ENCODE assay signal across 8 cellular contexts in the genomic region with DNA sequence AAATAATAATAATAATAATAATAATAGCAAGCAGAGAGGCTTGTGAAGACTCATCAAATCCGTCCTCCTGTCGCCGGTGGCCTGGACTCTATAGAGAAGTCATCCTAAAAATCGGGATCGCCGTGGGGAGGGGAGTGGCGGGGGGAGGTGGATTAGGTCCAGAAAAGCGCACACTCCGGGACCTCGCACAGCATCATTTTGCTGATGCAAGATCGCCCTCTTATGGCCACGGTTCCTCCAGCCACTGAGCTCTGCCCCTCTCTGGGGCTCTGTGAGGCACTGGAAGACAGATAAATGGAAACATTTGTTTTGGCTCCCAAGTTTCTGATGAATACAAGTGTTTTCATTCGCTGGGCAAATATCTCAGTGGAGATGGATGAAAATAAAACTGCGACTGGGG.
A peak's percentile ranks its signal among the peaks of the same experiment; 100 is the strongest.
DNase-seq lines count a peak whose midpoint lies in the region; ATAC-seq, FAIRE-seq and TF ChIP-seq lines count a peak whose summit lies in the region.

No MANE protein-coding gene starts in this region.

- TF ChIP-seq CTCF in AG10803 (conservative IDR thresholded peaks at IDR 0.05; ENCODE audit: low read length): peak; percentile 64
- TF ChIP-seq CTCF in GM12874 (IDR thresholded peaks at IDR 0.05; ENCODE audit: insufficient read depth, low read depth, low read length): peak; percentile 41; the same call in 1 of the 2 replicates
- peak; percentile 68 for TF ChIP-seq CTCF in bronchial epithelial cell (IDR thresholded peaks at IDR 0.05; ENCODE audit: insufficient read depth, low read length, severe bottlenecking)
- TF ChIP-seq CTCF in left lung (IDR thresholded peaks at IDR 0.05): peak; percentile 38 to 50

- H3K27me3 ChIP-seq in bronchial epithelial cell (ENCODE audit: control insufficient read depth, insufficient read depth, low read length): peaks cover 2% of the 10 kb centered on the region
- peaks cover 4 to 69% of the 10 kb centered on the region in 2 donors for H3K27me3 ChIP-seq in left lung

- H3K9me3 ChIP-seq in left lung: no peaks in the 10 kb centered on the region

- intact Hi-C loops in left lung (cut with DNase I): no loop called here

- FAIRE-seq in bronchial epithelial cell (lab: Jason Lieb, UNC) (no peak), urothelium cell line (lab: Jason Lieb, UNC) (no peak), GM19239 (lab: Jason Lieb, UNC) (no peak)

- peak; percentile 29 for DNase-seq in AG10803 (ENCODE audit: low read depth)
- DNase-seq in NCI-H774 (lab: John Stamatoyannopoulos, UW): peak; percentile 3
- DNase-seq in bronchial epithelial cell (ENCODE audit: low read depth): peak; percentile 27
- peak in 1 of 2 donors; percentile 44 for DNase-seq in left lung
- peak; percentile 79 for DNase-seq in urothelium cell line (ENCODE audit: low spot score)
- no peak for DNase-seq in GM19239 (ENCODE audit: insufficient read length, low spot score)
- DNase-seq in NOMO-1 treated with dmso at 0.1 percent for 144 hours (lab: John Stamatoyannopoulos, UW; ENCODE audit: unreplicated experiment): no peak

- H3K4me3 ChIP-seq in AG10803 (ENCODE audit: low read length) (no peak overlapping the region), bronchial epithelial cell (ENCODE audit: low read depth, low read length) (no peak overlapping the region), left lung (no peak overlapping the region)

- H3K27ac ChIP-seq in left lung: no peak overlapping the region

- H3K4me1 ChIP-seq in left lung: no peaks in the 10 kb centered on the region

- no peaks in the 10 kb centered on the region for H3K36me3 ChIP-seq in bronchial epithelial cell (ENCODE audit: control insufficient read depth, insufficient read depth, low read length)
- no peaks in the 10 kb centered on the region for H3K36me3 ChIP-seq in left lung

- peak; percentile 92 for ATAC-seq in left lung

Comparison
In these comparisons a context has a peak if more than half of its experiments do, and no peak if none do; other contexts are left out.
1. DNase-seq: peak in AG10803 (single experiment), NCI-H774 (single experiment), bronchial epithelial cell (single experiment) and urothelium cell line (single experiment); none in GM19239 (single experiment) and NOMO-1 treated with dmso at 0.1 percent for 144 hours (single experiment).
2. Peak in every context shown above with its lines, with median percentiles within 50 percentile points of each other: CTCF ChIP-seq.